9 cellular contexts compared by ENCODE assay signal in the genomic region with DNA sequence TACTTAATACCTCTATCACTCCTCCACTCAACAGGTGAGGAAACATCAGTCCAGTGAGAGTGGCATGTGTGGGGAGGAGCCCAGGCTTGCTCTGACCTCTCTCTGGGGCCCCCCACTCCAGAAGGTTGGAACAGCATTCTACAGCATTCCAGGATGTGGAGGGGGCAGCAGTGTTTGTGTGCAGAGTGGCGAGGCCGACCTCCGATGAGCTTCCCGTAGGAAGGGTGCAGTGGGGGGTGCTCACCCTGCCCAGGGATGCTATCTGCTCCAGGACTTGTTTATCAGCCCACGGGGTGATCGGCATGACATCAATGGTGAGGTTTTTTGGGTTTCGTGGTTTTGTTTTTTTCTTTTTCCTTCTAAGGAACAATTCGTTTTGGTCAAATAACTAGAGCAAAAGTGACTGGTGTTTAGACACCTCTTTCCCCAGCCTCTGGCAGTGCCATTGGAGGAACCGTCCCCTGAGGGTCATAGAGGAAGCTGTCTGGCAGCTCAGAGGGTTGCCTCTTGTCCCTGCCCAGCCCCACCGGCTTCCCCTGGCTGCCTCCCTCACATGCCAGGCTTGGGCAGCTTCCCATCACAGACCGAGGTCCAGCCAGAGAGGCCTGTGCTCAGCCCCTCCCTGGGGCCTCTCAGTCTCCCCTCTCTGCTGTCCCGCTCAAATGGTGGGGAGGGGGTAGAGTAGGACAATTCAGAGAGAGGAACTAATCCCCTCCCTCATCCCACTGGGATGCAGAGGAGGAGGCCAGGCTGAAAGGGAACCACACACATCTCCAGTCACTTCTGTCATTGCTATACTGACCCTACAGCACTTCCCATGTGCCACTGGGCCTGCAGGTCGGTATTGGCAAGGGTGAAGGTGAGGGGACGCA.
A peak's percentile ranks its signal among the peaks of the same experiment; 100 is the strongest.
DNase-seq lines count a peak whose midpoint lies in the region; ATAC-seq and TF ChIP-seq lines count a peak whose summit lies in the region.
"Had no signal": no experiment of that assay in that cellular context is flagged by ENCODE, and none has a peak within 500 bp of the region (broad histone marks: within the 10 kb centered on the region; RNA-seq: fewer than 3 reads in every experiment).

No MANE protein-coding gene starts in this region.

- CTCF ChIA-PET in IMR-90 (lab: Yijun Ruan, JAX) (interaction anchor here (0.7 to 1.6 kb wide), 2 partner anchors 9 to 155 kb away, joined by 3 to 8 read pairs; no protein-coding TSS in a partner anchor), activated B cell treated with CpG ODN at 0.5 μM for 24 hours (lab: Charles Lee) (interaction anchor here (1.0 to 14.4 kb wide), 7 partner anchors 24 to 412 kb away, joined by 3 to 336 read pairs (median 5); partner anchors contain the start of gene ZFP36L2)

- in situ Hi-C loops in IMR-90 (cut with MboI; ENCODE audit: low sequenced_read_pairs): no loop called here

- H3K4me1 ChIP-seq in IMR-90 (ENCODE audit: control insufficient read depth, insufficient read depth, low read length) (peaks cover 16% of the 10 kb centered on the region), spleen (peaks cover 69 to 100% (median 88%) of the 10 kb centered on the region in 6 donors)

- H3K4me1 Mint-ChIP-seq in activated B cell treated with CpG ODN at 0.5 μM for 24 hours: peaks cover 95% of the 10 kb centered on the region

- H3K4me3 ChIP-seq in IMR-90 (ENCODE audit: insufficient read depth, low read depth, low read length): no peak overlapping the region
- peak overlapping the region in 1 of 8 donors; percentile 49 for H3K4me3 ChIP-seq in spleen

- H3K4ac ChIP-seq in IMR-90 (ENCODE audit: low read depth, low read length): peak overlapping the region; percentile 68

- TF ChIP-seq CTCF in IMR-90 (conservative IDR thresholded peaks at IDR 0.05; ENCODE audit: low read depth, low read length) (no peak), activated B cell treated with CpG ODN at 0.5 μM for 24 hours (IDR thresholded peaks at IDR 0.05) (no peak), spleen (IDR thresholded peaks at IDR 0.05 in 8 of 11, conservative IDR thresholded peaks at IDR 0.05 in 3 of 11) (no peak)

- TF ChIP-seq POLR2A in IMR-90 (IDR thresholded peaks at IDR 0.05; ENCODE audit: low read depth, low read length): no peak
- TF ChIP-seq POLR2A in spleen (IDR thresholded peaks at IDR 0.05): peak in 1 of 3 donors; percentile 17

- H4K20me1 ChIP-seq in IMR-90 (ENCODE audit: insufficient read depth, low read length): no peaks in the 10 kb centered on the region

- H3K9ac ChIP-seq in IMR-90 (ENCODE audit: low read depth, low read length): no peak overlapping the region

- peak overlapping the region; percentile 73 for H2BK120ac ChIP-seq in IMR-90 (ENCODE audit: low read depth, low read length)

- peak overlapping the region; percentile 53 for H2AFZ ChIP-seq in IMR-90 (replicated peaks; ENCODE audit: low read length, poor library complexity)

- no peak overlapping the region for H4K5ac ChIP-seq in IMR-90 (ENCODE audit: low read depth, low read length)

- ATAC-seq in IMR-90 (ENCODE audit: low read depth): no peak
- ATAC-seq in activated B cell treated with CpG ODN at 0.5 μM for 24 hours (ENCODE audit: low read depth): no peak
- peak; percentile 27 to 48 for ATAC-seq in left cardiac atrium
- ATAC-seq in HG03521 (IDR thresholded peaks at IDR 0.05; ENCODE audit: unreplicated experiment): no peak
- no peak for ATAC-seq in HG02840 (IDR thresholded peaks at IDR 0.05; ENCODE audit: low FRiP score, unreplicated experiment)
- ATAC-seq in GM21619 (IDR thresholded peaks at IDR 0.05; ENCODE audit: unreplicated experiment): no peak

- DNase-seq in IMR-90: peak; percentile 43
- DNase-seq in activated B cell treated with CpG ODN at 0.5 μM for 24 hours: no peak
- DNase-seq in left cardiac atrium: peak; percentile 51
- DNase-seq in spleen: peak; percentile 90
- no peak for DNase-seq in COLO668 (lab: John Stamatoyannopoulos, UW; ENCODE audit: unreplicated experiment)
- DNase-seq: dermis blood vessel endothelial cell had no signal

- no peak for TF ChIP-seq RAD21 in IMR-90 (IDR thresholded peaks at IDR 0.05; ENCODE audit: low read length)

- H3K56ac ChIP-seq in IMR-90 (ENCODE audit: extremely low read depth, insufficient read depth, low read length): no peak overlapping the region

- no peak overlapping the region for H3K4me2 ChIP-seq in IMR-90 (ENCODE audit: low read depth, low read length)

- H3K9me1 ChIP-seq in IMR-90 (ENCODE audit: insufficient read depth, low read length): peaks cover 8% of the 10 kb centered on the region; the same call in 1 of the 2 replicates

- peak overlapping the region; percentile 58 for H4K91ac ChIP-seq in IMR-90 (ENCODE audit: insufficient read depth, low read depth, low read length)

- H3K4me3 Mint-ChIP-seq in activated B cell treated with CpG ODN at 0.5 μM for 24 hours: no peak overlapping the region

- peak overlapping the region; percentile 12 for H2BK5ac ChIP-seq in IMR-90 (ENCODE audit: low read depth, low read length, poor library complexity, severe bottlenecking)

- H2BK15ac ChIP-seq in IMR-90 (ENCODE audit: low read depth, low read length): peak overlapping the region; percentile 8; the same call in 1 of the 3 replicates

- H3K36me3 ChIP-seq in IMR-90 (ENCODE audit: control insufficient read depth, insufficient read depth, low read length) (no peaks in the 10 kb centered on the region), spleen (no peaks in the 10 kb centered on the region)

- H3K27me3 Mint-ChIP-seq in activated B cell treated with CpG ODN at 0.5 μM for 24 hours: no peaks in the 10 kb centered on the region

- H3K14ac ChIP-seq in IMR-90 (replicated peaks; ENCODE audit: low read depth, low read length): peak overlapping the region; percentile 83

- H3K27ac Mint-ChIP-seq in activated B cell treated with CpG ODN at 0.5 μM for 24 hours: peak overlapping the region; percentile 92

- H3K9me3 ChIP-seq in IMR-90 (ENCODE audit: control insufficient read depth, insufficient read depth, low read length): no peaks in the 10 kb centered on the region
- no peaks in the 10 kb centered on the region for H3K9me3 ChIP-seq in spleen

- H3K9me3 Mint-ChIP-seq in activated B cell treated with CpG ODN at 0.5 μM for 24 hours: no peaks in the 10 kb centered on the region

- H3K23ac ChIP-seq in IMR-90 (ENCODE audit: low read depth, low read length): peak overlapping the region; percentile 49; the same call in 1 of the 2 replicates

- no peaks in the 10 kb centered on the region for H3K27me3 ChIP-seq in IMR-90 (ENCODE audit: control insufficient read depth, insufficient read depth, low read length)
- H3K27me3 ChIP-seq in spleen (replicated peaks in 1 of 7): no peaks in the 10 kb centered on the region

- no peaks in the 10 kb centered on the region; a peak in 1 of 4 replicates for H3K79me1 ChIP-seq in IMR-90 (ENCODE audit: low read depth in 1 of 2, low read length in 2 of 2)

- no peak overlapping the region for H3K27ac ChIP-seq in IMR-90 (ENCODE audit: insufficient read depth, low read length)
- peak overlapping the region; percentile 85 to 99 (median 94) for H3K27ac ChIP-seq in spleen

- dilution Hi-C loops in IMR-90 (cut with HindIII; ENCODE audit: low sequenced_read_pairs, unreplicated experiment): no loop called here

- no peaks in the 10 kb centered on the region for H3K36me3 Mint-ChIP-seq in activated B cell treated with CpG ODN at 0.5 μM for 24 hours (ENCODE audit: low read depth)

- H2AK5ac ChIP-seq in IMR-90 (ENCODE audit: low read depth, low read length): peak overlapping the region; percentile 88

- POLR2A ChIA-PET in IMR-90 (lab: Charles Lee; ENCODE audit: unreplicated experiment) (no interaction called here), activated B cell treated with CpG ODN at 0.5 μM for 24 hours (lab: Charles Lee) (interaction anchor here (0.7 to 13.4 kb wide), 7 partner anchors 40 to 111 kb away, joined by 3 to 561 read pairs (median 3); partner anchors contain the start of gene ZFP36L2)

- H4K8ac ChIP-seq in IMR-90 (ENCODE audit: low read depth in 2 of 2, low read length in 2 of 2): peak overlapping the region in 1 of 2 experiments; percentile 50; a peak in 2 of 4 replicates

- H2AK9ac ChIP-seq in IMR-90 (replicated peaks; ENCODE audit: low read depth, low read length, poor library complexity): peak overlapping the region; percentile 52

- peak overlapping the region; percentile 62; the same call in 1 of the 2 replicates for H2BK20ac ChIP-seq in IMR-90 (ENCODE audit: low read depth, low read length)

- WGBS in IMR-90 (ENCODE audit: extremely low coverage in 2 of 2, insufficient read length in 1 of 2), 2 experiments: 80% methylated on average over 1 of the region's 14 CpGs; no CpG with 5 or more reads in 1 of the 2 experiments
- WGBS in spleen, 5 donors: 20 to 42% (median 38%) methylated on average over 13 to 14 of the region's 14 CpGs

- no peak overlapping the region; the same call in 1 of the 2 replicates for H3K18ac ChIP-seq in IMR-90 (ENCODE audit: low read depth, low read length)

- intact Hi-C loops in IMR-90 (cut with micrococcal nuclease): loop anchor here (2.0 kb wide), 1 partner anchor 91 kb away; no protein-coding TSS in a partner anchor
- intact Hi-C loops in activated B cell treated with CpG ODN at 0.5 μM for 24 hours (cut with micrococcal nuclease): loop anchor here (2.0 to 10.0 kb wide), 6 partner anchors 23 to 412 kb away; no protein-coding TSS in a partner anchor
- intact Hi-C loops in left cardiac atrium (cut with DNase I): loop anchor here (5.0 to 10.0 kb wide), 5 partner anchors 95 to 355 kb away; partner anchors contain the start of gene ZFP36L2 (in 2 of the 2)
- intact Hi-C loops in spleen (cut with DNase I; ENCODE audit: low total_unique reads): loop anchor here (5.0 to 10.0 kb wide), 2 partner anchors 92 to 355 kb away; no protein-coding TSS in a partner anchor

- BruUV-seq in IMR-90 (replicated peaks; lab: Mats Ljungman, UMichigan): no TSS peak

TF ChIP-seq in IMR-90, 13 proteins besides CTCF, POLR2A, EP300 and RAD21:
- TF ChIP-seq CHD1 (IDR thresholded peaks at IDR 0.05; ENCODE audit: low read depth, low read length): no peak
TF ChIP-seq in IMR-90: peak in this region for 0.

Comparison
In these comparisons a context has a peak if more than half of its experiments do, and no peak if none do; other contexts are left out.
1. ATAC-seq: peak in left cardiac atrium (2 of 2); none in IMR-90 (single experiment), activated B cell treated with CpG ODN at 0.5 μM for 24 hours (single experiment), HG03521 (single experiment), HG02840 (single experiment) and GM21619 (single experiment).
2. DNase-seq: peak in IMR-90 (single experiment), left cardiac atrium (single experiment) and spleen (single experiment); none in activated B cell treated with CpG ODN at 0.5 μM for 24 hours (single experiment) and COLO668 (single experiment).